ENCODE assay signal across 8 cellular contexts in genomic region chr2:44087037-44087713, GRCh38.
DNase-seq lines count a peak whose midpoint lies in the region; ATAC-seq, FAIRE-seq and TF ChIP-seq lines count a peak whose summit lies in the region.

No MANE protein-coding gene starts in this region.

- TF ChIP-seq RAD21 in A549 (conservative IDR thresholded peaks at IDR 0.05 in 1 of 2, IDR thresholded peaks at IDR 0.05 in 1 of 2) = peak; percentile 99

- H3K36me3 ChIP-seq in kidney epithelial cell (ENCODE audit: control insufficient read depth, insufficient read depth, low read length) = no peaks in the 10 kb centered on the region

- peak overlapping the region; percentile 70 to 86 for H3K27ac ChIP-seq in A549

- 4% methylated on average over 29 of the region's 29 CpGs for WGBS in A549 (ENCODE audit: missing lambda C conversion rate)

- no peak for TF ChIP-seq POLR2A in A549 (IDR thresholded peaks at IDR 0.05; ENCODE audit: low read length)

- no peaks in the 10 kb centered on the region for H3K27me3 ChIP-seq in kidney epithelial cell (ENCODE audit: control insufficient read depth, insufficient read depth, low read length)

- peak; percentile 93 to 97 for ATAC-seq in A549
- ATAC-seq in GM18519 (IDR thresholded peaks at IDR 0.05; ENCODE audit: low FRiP score, unreplicated experiment) = peak; percentile 57
- peak; percentile 59 for ATAC-seq in HG03159 (IDR thresholded peaks at IDR 0.05; ENCODE audit: unreplicated experiment)

- peaks cover 14% of the 10 kb centered on the region for H3K4me1 ChIP-seq in A549

- TF ChIP-seq CTCF in A549 (IDR thresholded peaks at IDR 0.05) (peak; percentile 98), kidney epithelial cell (IDR thresholded peaks at IDR 0.05; ENCODE audit: insufficient read depth, low read length, poor library complexity, severe bottlenecking) (peak; percentile 96)

- no peak for TF ChIP-seq EP300 in A549 (IDR thresholded peaks at IDR 0.05)

- peak overlapping the region; percentile 36 for H3K4me3 ChIP-seq in A549
- H3K4me3 ChIP-seq in kidney epithelial cell (ENCODE audit: low read depth, low read length) = peak overlapping the region; percentile 13

- peak overlapping the region; percentile 73 for H3K4me2 ChIP-seq in A549

- H3K9me3 ChIP-seq in A549 = no peaks in the 10 kb centered on the region

- CTCF ChIA-PET in A549 (lab: Yijun Ruan, JAX) = interaction anchor here (0.6 to 6.5 kb wide), 78 partner anchors 10 to 872 kb away, joined by 3 to 78 read pairs (median 4); partner anchors contain the start of genes CAMKMT and PPM1B

- FAIRE-seq in A549 (lab: Jason Lieb, UNC) = peak; percentile 7

- DNase-seq in A549 (ENCODE audit: low read depth in 1 of 2, low spot score in 1 of 2) = peak; percentile 79 to 87
- peak; percentile 90 for DNase-seq in NCI-H345 treated with DMSO at 0.1 percent for 48 hours (lab: John Stamatoyannopoulos, UW; ENCODE audit: unreplicated experiment)
- DNase-seq in activated CD4-positive, alpha-beta T cell treated with anti-CD3 and anti-CD28 coated beads for 1 hour = peak; percentile 73
- DNase-seq in cerebellum (ENCODE audit: low spot score) = peak; percentile 92
- peak; percentile 28 for DNase-seq in kidney epithelial cell (ENCODE audit: low read depth)
- DNase-seq in stimulated activated CD4-positive, alpha-beta T cell treated with anti-CD3 and anti-CD28 coated beads, Interleukin-12 subunit alpha, Interleukin-12 subunit beta, amount 100 ng/mL, for 48 hours (ENCODE audit: low read depth in 2 of 3, low spot score in 1 of 3) = peak; percentile 72 to 96 (median 77)

- POLR2A ChIA-PET in A549 (lab: Yijun Ruan, JAX) = no interaction called here

TF ChIP-seq in A549, 52 proteins besides CTCF, POLR2A, EP300 and RAD21:
- TF ChIP-seq EHMT2 (IDR thresholded peaks at IDR 0.05; ENCODE audit: low read depth) = no peak
- TF ChIP-seq SREBF2 (IDR thresholded peaks at IDR 0.05) = no peak
- no peak for TF ChIP-seq TP53 (CRISPR knock-in tag; IDR thresholded peaks at IDR 0.05)
- TF ChIP-seq ELK1 (IDR thresholded peaks at IDR 0.05; ENCODE audit: low read depth, low read length) = no peak
- TF ChIP-seq FOSL2 (IDR thresholded peaks at IDR 0.05) = no peak
- peak; percentile 75 for TF ChIP-seq FOSL2 (CRISPR knock-in tag; IDR thresholded peaks at IDR 0.05)
- peak; percentile 56; the same call in 1 of the 2 replicates for TF ChIP-seq MAX (IDR thresholded peaks at IDR 0.05)
- peak; percentile 97 for TF ChIP-seq SMC3 (IDR thresholded peaks at IDR 0.05)
- TF ChIP-seq HEYL (CRISPR knock-in tag; IDR thresholded peaks at IDR 0.05) = no peak
- TF ChIP-seq FOXS1 (CRISPR knock-in tag; IDR thresholded peaks at IDR 0.05) = peak; percentile 51; the same call in 1 of the 2 replicates
- peak; percentile 44 to 46; a peak in 1 of 5 replicates for TF ChIP-seq JUN (IDR thresholded peaks at IDR 0.05)
- peak; percentile 1 for TF ChIP-seq MAFK (IDR thresholded peaks at IDR 0.05; ENCODE audit: partially characterized antibody)
- no peak for TF ChIP-seq CBX8 (IDR thresholded peaks at IDR 0.05)
- no peak for TF ChIP-seq TFCP2L1 (CRISPR knock-in tag; IDR thresholded peaks at IDR 0.05)

Comparison
In these comparisons a context has a peak if more than half of its experiments do, and no peak if none do; other contexts are left out.
1. Peak in every context shown above with its lines: DNase-seq, ATAC-seq, H3K4me3 ChIP-seq and H3K27ac ChIP-seq.
2. DNase-seq: peak in every context shown above with its lines; median percentile 92 in cerebellum; 90 in NCI-H345 treated with DMSO at 0.1 percent for 48 hours; 83 in A549; 77 in stimulated activated CD4-positive, alpha-beta T cell treated with anti-CD3 and anti-CD28 coated beads, Interleukin-12 subunit alpha, Interleukin-12 subunit beta, amount 100 ng/mL, for 48 hours; 73 in activated CD4-positive, alpha-beta T cell treated with anti-CD3 and anti-CD28 coated beads for 1 hour; 28 in kidney epithelial cell.